Comparison of ENCODE assay signal across 8 cellular contexts in the genomic region with DNA sequence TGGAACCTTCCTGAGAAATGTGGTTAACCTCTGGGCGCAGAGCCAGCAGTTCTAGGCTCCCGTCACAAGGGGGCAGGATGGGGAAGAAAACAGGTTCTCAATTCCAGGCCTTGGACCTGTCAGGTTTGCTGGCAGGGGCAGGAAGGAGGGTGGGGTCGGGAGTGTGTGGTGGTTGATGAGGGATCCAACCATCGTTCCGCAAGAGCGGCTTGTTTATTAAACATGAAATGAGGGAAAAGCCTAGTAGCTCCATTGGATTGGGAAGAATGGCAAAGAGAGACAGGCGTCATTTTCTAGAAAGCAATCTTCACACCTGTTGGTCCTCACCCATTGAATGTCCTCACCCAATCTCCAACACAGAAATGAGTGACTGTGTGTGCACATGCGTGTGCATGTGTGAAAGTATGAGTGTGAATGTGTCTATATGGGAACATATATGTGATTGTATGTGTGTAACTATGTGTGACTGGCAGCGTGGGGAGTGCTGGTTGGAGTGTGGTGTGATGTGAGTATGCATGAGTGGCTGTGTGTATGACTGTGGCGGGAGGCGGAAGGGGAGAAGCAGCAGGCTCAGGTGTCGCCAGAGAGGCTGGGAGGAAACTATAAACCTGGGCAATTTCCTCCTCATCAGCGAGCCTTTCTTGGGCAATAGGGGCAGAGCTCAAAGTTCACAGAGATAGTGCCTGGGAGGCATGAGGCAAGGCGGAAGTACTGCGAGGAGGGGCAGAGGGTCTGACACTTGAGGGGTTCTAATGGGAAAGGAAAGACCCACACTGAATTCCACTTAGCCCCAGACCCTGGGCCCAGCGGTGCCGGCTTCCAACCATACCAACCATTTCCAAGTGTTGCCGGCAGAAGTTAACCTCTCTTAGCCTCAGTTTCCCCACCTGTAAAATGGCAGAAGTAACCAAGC. TPM values are rescaled to one million over a fixed set of nuclear protein-coding genes. Genes with fewer than 3 reads are reported as not detected.
DNase-seq lines count a peak whose midpoint lies in the region; ATAC-seq and TF ChIP-seq lines count a peak whose summit lies in the region.

No MANE protein-coding gene starts in this region.

- TF ChIP-seq CTCF in astrocyte of the cerebellum (IDR thresholded peaks at IDR 0.05; ENCODE audit: low read depth, low read length, missing control alignments) (peak; percentile 86), gastrocnemius medialis (IDR thresholded peaks at IDR 0.05 in 4 of 5, conservative IDR thresholded peaks at IDR 0.05 in 1 of 5) (peak; percentile 74 to 92 (median 88))

- intact Hi-C loops in gastrocnemius medialis (cut with DNase I; ENCODE audit: low total_unique reads) = loop anchor here (1.0 kb wide), 3 partner anchors 56 to 135 kb away; no protein-coding TSS in a partner anchor

- TF ChIP-seq POLR2A in gastrocnemius medialis (IDR thresholded peaks at IDR 0.05) = no peak

- peak overlapping the region in 1 of 4 donors; percentile 38 for H3K27ac ChIP-seq in gastrocnemius medialis

- H3K36me3 ChIP-seq in HAP-1 (replicated peaks) (no peaks in the 10 kb centered on the region; the same call in 1 of the 2 replicates), gastrocnemius medialis (no peaks in the 10 kb centered on the region)

- no peak overlapping the region for H3K4me3 ChIP-seq in HAP-1
- no peak overlapping the region for H3K4me3 ChIP-seq in astrocyte of the cerebellum (ENCODE audit: low read depth, low read length)
- no peak overlapping the region for H3K4me3 ChIP-seq in gastrocnemius medialis

- H3K9me3 ChIP-seq in HAP-1 = no peaks in the 10 kb centered on the region
- no peaks in the 10 kb centered on the region for H3K9me3 ChIP-seq in gastrocnemius medialis

- ATAC-seq in gastrocnemius medialis = peak; percentile 67 to 82

- H3K4me1 ChIP-seq in HAP-1 = no peaks in the 10 kb centered on the region
- H3K4me1 ChIP-seq in gastrocnemius medialis = peaks cover 27 to 29% of the 10 kb centered on the region in 2 donors

- in situ Hi-C loops in Caki2 (cut with HindIII; ENCODE audit: low pct_unique_long_range_greater_than_20kb, low sequenced_read_pairs) (loop anchor here (25.0 kb wide), 1 partner anchor 138 kb away; no protein-coding TSS in a partner anchor), HAP-1 (cut with MboI; ENCODE audit: low sequenced_read_pairs) (loop anchor here (5.0 to 25.0 kb wide), 5 partner anchors 88 to 588 kb away; a partner anchor contains a TSS), astrocyte of the cerebellum (cut with HindIII; ENCODE audit: low sequenced_read_pairs) (loop anchor here (5.0 kb wide), 2 partner anchors 88 to 133 kb away; no protein-coding TSS in a partner anchor), gastrocnemius medialis (cut with MboI; ENCODE audit: low sequenced_read_pairs in 4 of 4) (loop anchor here (5.0 to 25.0 kb wide), 5 partner anchors 58 to 238 kb away; a partner anchor contains a TSS)

- H3K27me3 ChIP-seq in HAP-1 (ENCODE audit: low read depth) (no peaks in the 10 kb centered on the region), gastrocnemius medialis (no peaks in the 10 kb centered on the region)

- DNase-seq in Caki2 (ENCODE audit: low read depth) (peak; percentile 87), HAP-1 (ENCODE audit: low spot score in 2 of 2) (peak; percentile 48 to 90), NCI-H1694 (lab: John Stamatoyannopoulos, UW) (peak; percentile 85), T-helper 22 cell (ENCODE audit: low read depth) (peak; percentile 50), astrocyte of the cerebellum (ENCODE audit: low read depth) (peak; percentile 82), hippocampal formation (lab: John Stamatoyannopoulos, UW) (peak; percentile 62 to 70), gastrocnemius medialis (peak; percentile 74 to 85), cortex of kidney (lab: John Stamatoyannopoulos, UW) (no peak)

RNA-seq across cellular contexts. Expression of a gene that starts 29.6 kb away (rescaled TPM):
- 239 and 247 TPM in 2 replicates for total RNA-seq in Caki2 (2014; rRNA removed; shearing (Covaris generic); ENCODE audit: low replicate concordance)
- 100 to 1,000 TPM in 1 of 4 donors, 10 to 100 TPM in 3; 66.3 to 118 (median 83.2) TPM for total RNA-seq in gastrocnemius medialis

RNA-seq across cellular contexts. Expression of a gene that starts 54.7 kb away (rescaled TPM):
- total RNA-seq in Caki2 (2014; rRNA removed; shearing (Covaris generic); ENCODE audit: low replicate concordance) = 217 and 218 TPM in 2 replicates
- total RNA-seq in gastrocnemius medialis = 100 to 1,000 TPM; 110 to 346 (median 260) TPM
